ENCODE assay signal across 30 cellular contexts in the genomic region with DNA sequence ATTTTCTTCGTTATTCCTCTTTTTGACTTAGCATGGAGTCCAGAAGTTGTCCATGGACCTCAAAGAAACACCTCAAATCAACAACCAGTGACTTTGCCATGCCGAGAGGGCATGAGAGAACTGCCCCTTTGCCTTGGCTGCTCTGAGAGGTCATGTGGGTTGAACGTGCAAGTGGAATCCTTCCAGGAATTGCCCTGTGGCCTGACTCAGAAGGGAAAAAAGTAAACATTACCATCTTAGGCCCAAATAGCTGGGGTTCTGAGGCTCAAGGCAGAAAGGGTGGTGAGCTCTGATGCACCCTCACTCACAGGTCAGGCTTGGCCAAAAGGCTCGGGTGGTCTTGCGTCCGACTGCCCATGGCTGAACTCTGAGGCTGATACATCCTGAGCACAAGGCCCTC. TPM values are rescaled to one million over a fixed set of nuclear protein-coding genes. Genes with fewer than 3 reads are reported as not detected.
"Had no signal": no experiment of that assay in that cellular context is flagged by ENCODE, and none has a peak within 500 bp of the region (broad histone marks: within the 10 kb centered on the region; RNA-seq: fewer than 3 reads in every experiment).

No MANE protein-coding gene starts in this region.

- H3K36me3 Mint-ChIP-seq: activated naive CD4-positive, alpha-beta T cell treated with anti-CD3 and anti-CD28 coated beads, Interleukin-2, amount 50 U/mL, for 72 hours; natural killer cell; neural progenitor cell; stimulated activated effector memory CD8-positive, alpha-beta T cell treated with anti-CD3 and anti-CD28 coated beads, Interleukin-12 subunit alpha, Interleukin-12 subunit beta, amount 100 ng/mL, for 72 hours; WTC11 had no signal

- H3K36me3 ChIP-seq: gastrocnemius medialis, neural progenitor cell had no signal

- H3K4me3 Mint-ChIP-seq: activated CD4-positive, alpha-beta memory T cell treated with anti-CD3 and anti-CD28 coated beads, Interleukin-2, amount 10 ng/mL, durations not matched to agents 7 days and 5 days; activated CD4-positive, alpha-beta T cell treated with anti-CD3 and anti-CD28 coated beads, Interleukin-2, amount 10 ng/mL, durations not matched to agents 7 days and 5 days; activated T-cell treated with anti-CD3 and anti-CD28 coated beads, Interleukin-2, amount 50 U/mL, for 4 hours; activated T-helper 17 cell treated with anti-CD3 and anti-CD28 coated beads, Interleukin-2, amount 50 U/mL, for 72 hours; central memory CD8-positive, alpha-beta T cell; dendritic cell treated with granulocyte-macrophage colony-stimulating factor and Interleukin-4, amounts not matched to agents 40 ng/mL and 50 ng/mL, for 4 days; endodermal cell; natural killer cell; neural progenitor cell; stimulated activated effector memory CD8-positive, alpha-beta T cell treated with anti-CD3 and anti-CD28 coated beads, Interleukin-12 subunit alpha, Interleukin-12 subunit beta, amount 100 ng/mL, for 72 hours; stimulated activated naive CD8-positive, alpha-beta T cell treated with anti-CD3 and anti-CD28 coated beads, Interleukin-15, Interleukin-2, amounts not matched to agents 100 ng/mL and 50 ng/mL, for 24 hours; T-helper 17 cell; WTC11 had no signal

- H3K27ac Mint-ChIP-seq: activated CD4-positive, alpha-beta memory T cell treated with anti-CD3 and anti-CD28 coated beads, Interleukin-2, amount 10 ng/mL, durations not matched to agents 7 days and 5 days; activated CD4-positive, alpha-beta T cell treated with anti-CD3 and anti-CD28 coated beads, Interleukin-2, amount 10 ng/mL, durations not matched to agents 7 days and 5 days; activated T-helper 17 cell treated with anti-CD3 and anti-CD28 coated beads, Interleukin-2, amount 50 U/mL, for 72 hours; dendritic cell treated with granulocyte-macrophage colony-stimulating factor and Interleukin-4, amounts not matched to agents 40 ng/mL and 50 ng/mL, for 4 days; endodermal cell; natural killer cell; neural progenitor cell; stimulated activated effector memory CD8-positive, alpha-beta T cell treated with anti-CD3 and anti-CD28 coated beads, Interleukin-12 subunit alpha, Interleukin-12 subunit beta, amount 100 ng/mL, for 72 hours; stimulated activated naive CD8-positive, alpha-beta T cell treated with anti-CD3 and anti-CD28 coated beads, Interleukin-15, Interleukin-2, amounts not matched to agents 100 ng/mL and 50 ng/mL, for 24 hours; T-helper 17 cell; WTC11 had no signal

- H3K9me3 Mint-ChIP-seq: activated CD4-positive, alpha-beta memory T cell treated with anti-CD3 and anti-CD28 coated beads, Interleukin-2, amount 10 ng/mL, durations not matched to agents 7 days and 5 days; activated CD4-positive, alpha-beta T cell treated with anti-CD3 and anti-CD28 coated beads, Interleukin-2, amount 10 ng/mL, durations not matched to agents 7 days and 5 days; activated naive CD4-positive, alpha-beta T cell treated with anti-CD3 and anti-CD28 coated beads, Interleukin-2, amount 50 U/mL, for 72 hours; activated T-cell treated with anti-CD3 and anti-CD28 coated beads, Interleukin-2, amount 50 U/mL, for 4 hours; activated T-helper 17 cell treated with anti-CD3 and anti-CD28 coated beads, Interleukin-2, amount 50 U/mL, for 72 hours; central memory CD8-positive, alpha-beta T cell; dendritic cell treated with granulocyte-macrophage colony-stimulating factor and Interleukin-4, amounts not matched to agents 40 ng/mL and 50 ng/mL, for 4 days; endodermal cell; natural killer cell; neural progenitor cell; stimulated activated effector memory CD8-positive, alpha-beta T cell treated with anti-CD3 and anti-CD28 coated beads, Interleukin-12 subunit alpha, Interleukin-12 subunit beta, amount 100 ng/mL, for 72 hours; stimulated activated naive CD8-positive, alpha-beta T cell treated with anti-CD3 and anti-CD28 coated beads, Interleukin-15, Interleukin-2, amounts not matched to agents 100 ng/mL and 50 ng/mL, for 24 hours had no signal

- ATAC-seq: activated naive CD4-positive, alpha-beta T cell treated with anti-CD3 and anti-CD28 coated beads, Interleukin-2, amount 50 U/mL, for 72 hours; activated T-cell treated with anti-CD3 and anti-CD28 coated beads, Interleukin-2, amount 50 U/mL, for 4 hours; activated T-helper 17 cell treated with anti-CD3 and anti-CD28 coated beads, Interleukin-2, amount 50 U/mL, for 72 hours; esophagus mucosa; gastrocnemius medialis; left cardiac atrium; natural killer cell; right cardiac atrium; SK-N-SH treated with all-trans-retinoic acid at 6 μM for 48 hours; stimulated activated effector memory CD8-positive, alpha-beta T cell treated with anti-CD3 and anti-CD28 coated beads, Interleukin-12 subunit alpha, Interleukin-12 subunit beta, amount 100 ng/mL, for 72 hours; T-helper 17 cell; WTC11 had no signal

- H3K4me1 Mint-ChIP-seq: activated CD4-positive, alpha-beta memory T cell treated with anti-CD3 and anti-CD28 coated beads, Interleukin-2, amount 10 ng/mL, durations not matched to agents 7 days and 5 days; activated CD4-positive, alpha-beta T cell treated with anti-CD3 and anti-CD28 coated beads, Interleukin-2, amount 10 ng/mL, durations not matched to agents 7 days and 5 days; activated T-helper 17 cell treated with anti-CD3 and anti-CD28 coated beads, Interleukin-2, amount 50 U/mL, for 72 hours; central memory CD8-positive, alpha-beta T cell; endodermal cell; natural killer cell; stimulated activated effector memory CD8-positive, alpha-beta T cell treated with anti-CD3 and anti-CD28 coated beads, Interleukin-12 subunit alpha, Interleukin-12 subunit beta, amount 100 ng/mL, for 72 hours; WTC11 had no signal

- H3K4me1 ChIP-seq: neural progenitor cell, parathyroid adenoma had no signal

- H3K27ac ChIP-seq: gastrocnemius medialis, hepatocyte, neural progenitor cell, parathyroid adenoma had no signal

- H3K4me3 ChIP-seq: gastrocnemius medialis, hepatocyte, neural progenitor cell had no signal

- H3K27me3 ChIP-seq: neural progenitor cell had no signal

- DNase-seq: activated CD4-positive, alpha-beta memory T cell treated with anti-CD3 and anti-CD28 coated beads, Interleukin-2, amount 10 ng/mL, durations not matched to agents 7 days and 5 days; activated CD4-positive, alpha-beta T cell treated with anti-CD3 and anti-CD28 coated beads for 1 hour; activated CD4-positive, alpha-beta T cell treated with anti-CD3 and anti-CD28 coated beads, Interleukin-2, amount 10 ng/mL, durations not matched to agents 7 days and 5 days; activated T-cell treated with anti-CD3 and anti-CD28 coated beads, Interleukin-2, amount 50 U/mL, for 4 hours; endodermal cell; gastrocnemius medialis; left cardiac atrium; midbrain; natural killer cell; occipital lobe; right cardiac atrium; stimulated activated CD4-positive, alpha-beta T cell treated with anti-CD3 and anti-CD28 coated beads, Interleukin-12 subunit alpha, Interleukin-12 subunit beta, amount 100 ng/mL, for 4 hours; stimulated activated CD4-positive, alpha-beta T cell treated with anti-CD3 and anti-CD28 coated beads, Interleukin-4, amount 100 ng/mL, for 24 hours; substantia nigra; T-helper 17 cell; T1000 had no signal

- H3K4me2 ChIP-seq: hepatocyte, neural progenitor cell had no signal

- H2AFZ ChIP-seq: hepatocyte, neural progenitor cell, parathyroid adenoma had no signal

- H3K9me3 ChIP-seq: gastrocnemius medialis had no signal

- H3K9ac ChIP-seq: neural progenitor cell, parathyroid adenoma had no signal

- H3K79me2 ChIP-seq: hepatocyte, parathyroid adenoma had no signal

RNA-seq across cellular contexts. Expression of a gene that starts 15.1 kb away (rescaled TPM):
- total RNA-seq: activated CD4-positive, alpha-beta memory T cell treated with anti-CD3 and anti-CD28 coated beads, Interleukin-2, amount 10 ng/mL, durations not matched to agents 7 days and 5 days; activated CD4-positive, alpha-beta T cell treated with anti-CD3 and anti-CD28 coated beads, Interleukin-2, amount 10 ng/mL, durations not matched to agents 7 days and 5 days; activated naive CD4-positive, alpha-beta T cell treated with anti-CD3 and anti-CD28 coated beads, Interleukin-2, amount 50 U/mL, for 72 hours; activated T-cell treated with anti-CD3 and anti-CD28 coated beads, Interleukin-2, amount 50 U/mL, for 4 hours; activated T-helper 17 cell treated with anti-CD3 and anti-CD28 coated beads, Interleukin-2, amount 50 U/mL, for 72 hours; bronchial epithelial cell; natural killer cell; pulmonary artery endothelial cell; T-helper 17 cell had no signal
- polyA plus RNA-seq: hepatocyte had no signal
